ENCODE assay signal across 14 cellular contexts in genomic region chr5:160064979-160065619, GRCh38. TPM values are rescaled to one million over a fixed set of nuclear protein-coding genes. Genes with fewer than 3 reads are reported as not detected.
DNase-seq lines count a peak whose midpoint lies in the region; ATAC-seq, FAIRE-seq and TF ChIP-seq lines count a peak whose summit lies in the region.
"Had no signal": no experiment of that assay in that cellular context is flagged by ENCODE, and none has a peak within 500 bp of the region (broad histone marks: within the 10 kb centered on the region; RNA-seq: fewer than 3 reads in every experiment).

No MANE protein-coding gene starts in this region.

- FAIRE-seq in bronchial epithelial cell (lab: Jason Lieb, UNC) = no peak

- BruUV-seq in Calu3 (replicated peaks; lab: Mats Ljungman, UMichigan) = TSS peak; percentile 94

- no peak; the same call in 1 of the 2 replicates for TF ChIP-seq RAD21 in Ishikawa (IDR thresholded peaks at IDR 0.05; ENCODE audit: low read depth)

- H3K36me3 ChIP-seq in bronchial epithelial cell (ENCODE audit: control insufficient read depth, insufficient read depth, low read length) (peaks cover 1% of the 10 kb centered on the region), mucosa of descending colon (ENCODE audit: low read depth) (no peaks in the 10 kb centered on the region)

- CTCF ChIA-PET in Calu3 (lab: Charles Lee) = interaction anchor here (0.5 to 1.4 kb wide), 7 partner anchors 8 to 1363 kb away, joined by 3 to 10 read pairs (median 3); no protein-coding TSS in a partner anchor

- peaks cover 16% of the 10 kb centered on the region for H3K4me1 Mint-ChIP-seq in Calu3 (ENCODE audit: low read depth, unreplicated experiment)
- H3K4me1 Mint-ChIP-seq in activated T-cell treated with anti-CD3 and anti-CD28 coated beads, Interleukin-2, amount 50 U/mL, for 24 hours (ENCODE audit: low read depth) = no peaks in the 10 kb centered on the region
- H3K4me1 Mint-ChIP-seq: naive B cell had no signal

- peaks cover 14% of the 10 kb centered on the region for H3K4me1 ChIP-seq in mucosa of descending colon (ENCODE audit: low read depth)
- H3K4me1 ChIP-seq: HAP-1, right atrium auricular region had no signal

- H3K27me3 Mint-ChIP-seq in Calu3 (ENCODE audit: unreplicated experiment) = no peaks in the 10 kb centered on the region
- no peaks in the 10 kb centered on the region for H3K27me3 Mint-ChIP-seq in activated T-cell treated with anti-CD3 and anti-CD28 coated beads, Interleukin-2, amount 50 U/mL, for 24 hours
- H3K27me3 Mint-ChIP-seq: naive B cell had no signal

- intact Hi-C loops in Calu3 (cut with micrococcal nuclease; ENCODE audit: unreplicated experiment) (no loop called here), mucosa of descending colon (cut with DNase I, micrococcal nuclease) (no loop called here)

- H3K36me3 Mint-ChIP-seq in Calu3 (ENCODE audit: insufficient read depth, unreplicated experiment) = peaks cover 30% of the 10 kb centered on the region
- H3K36me3 Mint-ChIP-seq in activated T-cell treated with anti-CD3 and anti-CD28 coated beads, Interleukin-2, amount 50 U/mL, for 24 hours (ENCODE audit: low read depth) = peaks cover 88% of the 10 kb centered on the region

- H3K9me3 ChIP-seq in mucosa of descending colon = no peaks in the 10 kb centered on the region
- H3K9me3 ChIP-seq: HAP-1, right atrium auricular region had no signal

- no peak overlapping the region for H3K4me3 Mint-ChIP-seq in Calu3 (ENCODE audit: low read depth, unreplicated experiment)
- no peak overlapping the region for H3K4me3 Mint-ChIP-seq in activated T-cell treated with anti-CD3 and anti-CD28 coated beads, Interleukin-2, amount 50 U/mL, for 24 hours
- H3K4me3 Mint-ChIP-seq: naive B cell had no signal

- peak; percentile 89 for ATAC-seq in mucosa of descending colon
- no peak for ATAC-seq in GM18868 (IDR thresholded peaks at IDR 0.05; ENCODE audit: unreplicated experiment)

- no peak overlapping the region for H3K4me3 ChIP-seq in bronchial epithelial cell (ENCODE audit: low read depth, low read length)
- H3K4me3 ChIP-seq in mucosa of descending colon = no peak overlapping the region
- H3K4me3 ChIP-seq: HAP-1, right atrium auricular region had no signal

- peak overlapping the region; percentile 85 for H3K27ac Mint-ChIP-seq in Calu3 (ENCODE audit: unreplicated experiment)
- H3K27ac Mint-ChIP-seq in activated T-cell treated with anti-CD3 and anti-CD28 coated beads, Interleukin-2, amount 50 U/mL, for 24 hours = no peak overlapping the region

- TF ChIP-seq CTCF in Calu3 (IDR thresholded peaks at IDR 0.05; ENCODE audit: unreplicated experiment) = no peak
- TF ChIP-seq CTCF in bronchial epithelial cell (IDR thresholded peaks at IDR 0.05; ENCODE audit: insufficient read depth, low read length, severe bottlenecking) = no peak
- no peak for TF ChIP-seq CTCF in mucosa of descending colon (IDR thresholded peaks at IDR 0.05)

- no peaks in the 10 kb centered on the region for H3K27me3 ChIP-seq in bronchial epithelial cell (ENCODE audit: control insufficient read depth, insufficient read depth, low read length)
- H3K27me3 ChIP-seq: right atrium auricular region had no signal

- DNase-seq in Calu3 (peak; percentile 74), bronchial epithelial cell (ENCODE audit: low read depth) (peak; percentile 96), mucosa of descending colon (peak; percentile 74 to 89 (median 76)), NCI-H82 (lab: John Stamatoyannopoulos, UW) (no peak), GF-D8 (lab: John Stamatoyannopoulos, UW) (no peak)
- DNase-seq in activated T-cell treated with anti-CD3 and anti-CD28 coated beads, Interleukin-2, amount 50 U/mL, for 24 hours = no peak
- DNase-seq: activated CD4-positive, alpha-beta T cell treated with anti-CD3 and anti-CD28 coated beads, Interleukin-2, amount 50 U/mL, for 4 hours; activated gamma-delta T cell; central memory CD4-positive, alpha-beta T cell; naive B cell had no signal

- TF ChIP-seq EP300 in Ishikawa (IDR thresholded peaks at IDR 0.05; ENCODE audit: borderline replicate concordance) = no peak

- no peaks in the 10 kb centered on the region for H3K9me3 Mint-ChIP-seq in Calu3 (ENCODE audit: low read depth, unreplicated experiment)
- no peaks in the 10 kb centered on the region for H3K9me3 Mint-ChIP-seq in activated T-cell treated with anti-CD3 and anti-CD28 coated beads, Interleukin-2, amount 50 U/mL, for 24 hours
- H3K9me3 Mint-ChIP-seq: naive B cell had no signal

TF ChIP-seq in Ishikawa, 13 proteins besides CTCF, POLR2A, EP300 and RAD21:
- TF ChIP-seq NFIC (IDR thresholded peaks at IDR 0.05) = 0 out of 2 replicates have a peak, but pooled peaks have one; percentile 7
- TF ChIP-seq REST (IDR thresholded peaks at IDR 0.05; ENCODE audit: low read depth) = no peak
- no peak for TF ChIP-seq CREB1 (IDR thresholded peaks at IDR 0.05; ENCODE audit: low read depth)
- TF ChIP-seq TCF12 (IDR thresholded peaks at IDR 0.05; ENCODE audit: low read depth) = peak; percentile 29; the same call in 1 of the 2 replicates
- TF ChIP-seq, protein P1, sequence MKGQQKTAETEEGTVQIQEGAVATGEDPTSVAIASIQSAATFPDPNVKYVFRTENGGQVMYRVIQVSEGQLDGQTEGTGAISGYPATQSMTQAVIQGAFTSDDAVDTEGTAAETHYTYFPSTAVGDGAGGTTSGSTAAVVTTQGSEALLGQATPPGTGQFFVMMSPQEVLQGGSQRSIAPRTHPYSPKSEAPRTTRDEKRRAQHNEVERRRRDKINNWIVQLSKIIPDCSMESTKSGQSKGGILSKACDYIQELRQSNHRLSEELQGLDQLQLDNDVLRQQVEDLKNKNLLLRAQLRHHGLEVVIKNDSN (IDR thresholded peaks at IDR 0.05) = no peak
- TF ChIP-seq TAF1 (IDR thresholded peaks at IDR 0.05; ENCODE audit: low read depth) = no peak

RNA-seq across cellular contexts. Expression of gene PWWP2A, which starts 54.2 kb away (rescaled TPM):
- total RNA-seq in Calu3 (2022) (33.4 and 36.4 TPM in 2 replicates), bronchial epithelial cell (10.8 and 13.1 TPM in 2 replicates), mucosa of descending colon (10 to 100 TPM; 37.6 to 52.8 (median 41.3) TPM)

RNA-seq across cellular contexts. Expression of gene TTC1, which starts 56.2 kb away (rescaled TPM):
- total RNA-seq in Calu3 (2022) (66.4 and 70.6 TPM in 2 replicates), bronchial epithelial cell (25.5 and 42.4 TPM in 2 replicates), mucosa of descending colon (10 to 100 TPM; 42.6 to 54.7 (median 46.6) TPM)

Comparison
In these comparisons a context has a peak if more than half of its experiments do, and no peak if none do; other contexts are left out.
1. DNase-seq: peak in Calu3 (single experiment), bronchial epithelial cell (single experiment) and mucosa of descending colon (3 of 3); none in NCI-H82 (single experiment), GF-D8 (single experiment) and activated T-cell treated with anti-CD3 and anti-CD28 coated beads, Interleukin-2, amount 50 U/mL, for 24 hours (single experiment).